Comparison of ENCODE assay signal across 22 cellular contexts in the genomic region with DNA sequence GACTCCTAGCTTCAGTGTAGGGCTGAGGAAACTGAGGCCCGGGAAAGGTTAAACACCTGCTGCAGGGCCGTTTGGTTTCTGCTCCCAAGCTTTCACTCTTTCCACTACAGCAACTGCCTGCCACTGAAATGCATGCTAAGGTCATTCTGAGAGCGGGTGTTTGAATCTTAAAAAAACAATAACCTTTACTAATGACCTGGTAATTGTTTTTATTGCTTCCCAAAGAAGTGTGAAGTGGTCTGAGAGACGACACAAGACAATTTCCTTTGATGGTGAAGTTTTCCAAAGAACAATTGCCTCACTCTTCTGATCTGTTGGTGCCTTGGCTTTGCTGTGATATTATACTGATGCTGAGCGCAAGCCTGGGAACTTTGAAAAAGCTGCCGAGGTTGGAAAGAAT.
"Had no signal": no experiment of that assay in that cellular context is flagged by ENCODE, and none has a peak within 500 bp of the region (broad histone marks: within the 10 kb centered on the region; RNA-seq: fewer than 3 reads in every experiment).

No MANE protein-coding gene starts in this region.

- H3K9me3 ChIP-seq: esophagus squamous epithelium, gastrocnemius medialis, heart right ventricle, left lung, lower lobe of right lung had no signal

- DNase-seq: dermis blood vessel endothelial cell; dorsolateral prefrontal cortex; effector CD4-positive, alpha-beta T cell; effector memory CD4-positive, alpha-beta T cell; erythroblast; esophagus squamous epithelium; foreskin fibroblast; foreskin melanocyte; gastrocnemius medialis; glutamatergic neuron; heart right ventricle; hippocampal formation; left cardiac atrium; left lung; left ventricle myocardium superior; lower lobe of right lung; mesenchymal stem cell; midbrain; naive thymus-derived CD4-positive, alpha-beta T cell had no signal

- H3K36me3 ChIP-seq: esophagus squamous epithelium, gastrocnemius medialis, heart right ventricle, left lung, lower lobe of right lung had no signal

- H3K4me1 ChIP-seq: left lung, lower lobe of right lung had no signal

- H3K27me3 ChIP-seq: dorsolateral prefrontal cortex, esophagus squamous epithelium, gastrocnemius medialis, left lung had no signal

- H3K4me3 ChIP-seq: coronary artery, dorsolateral prefrontal cortex, esophagus squamous epithelium, gastrocnemius medialis, heart right ventricle, left lung, lower lobe of right lung had no signal

- ATAC-seq: esophagus mucosa; gastrocnemius medialis; heart right ventricle; left cardiac atrium; left lung; left ventricle myocardium superior; lower lobe of right lung; naive thymus-derived CD4-positive, alpha-beta T cell had no signal

- H3K27ac ChIP-seq: coronary artery, dorsolateral prefrontal cortex, epithelial cell of prostate, esophagus squamous epithelium, gastrocnemius medialis, heart right ventricle, left lung, lower lobe of right lung had no signal
